Comparison of ENCODE assay signal across 21 cellular contexts in genomic region chr10:51214897-51215227, GRCh38.
"Had no signal": no experiment of that assay in that cellular context is flagged by ENCODE, and none has a peak within 500 bp of the region (broad histone marks: within the 10 kb centered on the region; RNA-seq: fewer than 3 reads in every experiment).

No MANE protein-coding gene starts in this region.

- H3K4me3 ChIP-seq: coronary artery, esophagus muscularis mucosa, lung, sigmoid colon, thoracic aorta, upper lobe of left lung had no signal

- H3K36me3 Mint-ChIP-seq: activated naive CD8-positive, alpha-beta T cell treated with anti-CD3 and anti-CD28 coated beads for 36 hours; natural killer cell; stimulated activated memory B cell treated with anti-CD40 and anti-IgM and Interleukin-4, amounts not matched to agents 10 μg/mL and 1 μg/mL and 100 μg/mL, for 72 hours; T-cell had no signal

- DNase-seq: activated CD4-positive, alpha-beta T cell treated with anti-CD3 and anti-CD28 coated beads for 48 hours; activated CD4-positive, CD25-positive, alpha-beta regulatory T cell; activated CD8-positive, alpha-beta T cell treated with anti-CD3 and anti-CD28 coated beads for 36 hours; activated naive CD4-positive, alpha-beta T cell; activated naive CD8-positive, alpha-beta T cell treated with anti-CD3 and anti-CD28 coated beads for 36 hours; activated T-cell treated with anti-CD3 and anti-CD28 coated beads, Interleukin-2, amount 50 U/mL, for 1 hour; amygdala; brain microvascular endothelial cell; natural killer cell; sigmoid colon; stimulated activated CD4-positive, alpha-beta T cell treated with anti-CD3 and anti-CD28 coated beads, Interleukin-4, amount 100 ng/mL, for 24 hours; T-cell; upper lobe of left lung had no signal

- H3K9me3 Mint-ChIP-seq: activated CD8-positive, alpha-beta T cell treated with anti-CD3 and anti-CD28 coated beads for 36 hours; activated naive CD8-positive, alpha-beta T cell treated with anti-CD3 and anti-CD28 coated beads for 36 hours; activated T-helper 17 cell treated with anti-CD3 and anti-CD28 coated beads, Interleukin-2, amount 50 U/mL, for 72 hours; central memory CD8-positive, alpha-beta T cell; natural killer cell; stimulated activated memory B cell treated with anti-CD40 and anti-IgM and Interleukin-4, amounts not matched to agents 10 μg/mL and 1 μg/mL and 100 μg/mL, for 72 hours; T-cell had no signal

- H3K36me3 ChIP-seq: brain microvascular endothelial cell, esophagus muscularis mucosa, sigmoid colon, thoracic aorta, upper lobe of left lung had no signal

- H3K27ac ChIP-seq: brain microvascular endothelial cell, coronary artery, esophagus muscularis mucosa, upper lobe of left lung had no signal

- ATAC-seq: activated CD8-positive, alpha-beta T cell treated with anti-CD3 and anti-CD28 coated beads for 36 hours; activated T-helper 17 cell treated with anti-CD3 and anti-CD28 coated beads, Interleukin-2, amount 50 U/mL, for 72 hours; natural killer cell; SK-N-SH treated with all-trans-retinoic acid at 6 μM for 48 hours; stimulated activated memory B cell treated with anti-CD40 and anti-IgM and Interleukin-4, amounts not matched to agents 10 μg/mL and 1 μg/mL and 100 μg/mL, for 72 hours; T-cell had no signal

- H3K9me3 ChIP-seq: esophagus muscularis mucosa, sigmoid colon, thoracic aorta, upper lobe of left lung had no signal

- H3K27me3 Mint-ChIP-seq: activated CD8-positive, alpha-beta T cell treated with anti-CD3 and anti-CD28 coated beads for 36 hours; activated naive CD8-positive, alpha-beta T cell treated with anti-CD3 and anti-CD28 coated beads for 36 hours; activated T-helper 17 cell treated with anti-CD3 and anti-CD28 coated beads, Interleukin-2, amount 50 U/mL, for 72 hours; stimulated activated memory B cell treated with anti-CD40 and anti-IgM and Interleukin-4, amounts not matched to agents 10 μg/mL and 1 μg/mL and 100 μg/mL, for 72 hours; T-cell had no signal

- H3K4me1 Mint-ChIP-seq: activated naive CD8-positive, alpha-beta T cell treated with anti-CD3 and anti-CD28 coated beads for 36 hours; activated T-helper 17 cell treated with anti-CD3 and anti-CD28 coated beads, Interleukin-2, amount 50 U/mL, for 72 hours; central memory CD8-positive, alpha-beta T cell; stimulated activated memory B cell treated with anti-CD40 and anti-IgM and Interleukin-4, amounts not matched to agents 10 μg/mL and 1 μg/mL and 100 μg/mL, for 72 hours; T-cell had no signal

- H3K27me3 ChIP-seq: brain microvascular endothelial cell, esophagus muscularis mucosa, sigmoid colon, upper lobe of left lung had no signal

- H3K4me3 Mint-ChIP-seq: activated CD8-positive, alpha-beta T cell treated with anti-CD3 and anti-CD28 coated beads for 36 hours; activated naive CD8-positive, alpha-beta T cell treated with anti-CD3 and anti-CD28 coated beads for 36 hours; activated T-helper 17 cell treated with anti-CD3 and anti-CD28 coated beads, Interleukin-2, amount 50 U/mL, for 72 hours; central memory CD8-positive, alpha-beta T cell; natural killer cell; stimulated activated memory B cell treated with anti-CD40 and anti-IgM and Interleukin-4, amounts not matched to agents 10 μg/mL and 1 μg/mL and 100 μg/mL, for 72 hours; T-cell had no signal

- H3K27ac Mint-ChIP-seq: activated CD8-positive, alpha-beta T cell treated with anti-CD3 and anti-CD28 coated beads for 36 hours; activated naive CD8-positive, alpha-beta T cell treated with anti-CD3 and anti-CD28 coated beads for 36 hours; activated T-helper 17 cell treated with anti-CD3 and anti-CD28 coated beads, Interleukin-2, amount 50 U/mL, for 72 hours; natural killer cell; stimulated activated memory B cell treated with anti-CD40 and anti-IgM and Interleukin-4, amounts not matched to agents 10 μg/mL and 1 μg/mL and 100 μg/mL, for 72 hours; T-cell had no signal
